ENCODE assay signal across 28 cellular contexts in genomic region chr5:135012033-135012588, GRCh38. TPM values are rescaled to one million over a fixed set of nuclear protein-coding genes. Genes with fewer than 3 reads are reported as not detected.
DNase-seq lines count a peak whose midpoint lies in the region; ATAC-seq and TF ChIP-seq lines count a peak whose summit lies in the region.
"Had no signal": no experiment of that assay in that cellular context is flagged by ENCODE, and none has a peak within 500 bp of the region (broad histone marks: within the 10 kb centered on the region; RNA-seq: fewer than 3 reads in every experiment).

No MANE protein-coding gene starts in this region.

- H3K4me1 ChIP-seq in right atrium auricular region: peaks cover 0 to 11% of the 10 kb centered on the region in 2 donors
- peaks cover 25% of the 10 kb centered on the region for H3K4me1 ChIP-seq in left ventricle myocardium inferior
- H3K4me1 ChIP-seq in neuronal stem cell (ENCODE audit: control insufficient read depth in 2 of 2, insufficient read depth in 1 of 2, low read depth in 1 of 2, low read length in 2 of 2): peaks cover 0 to 1% of the 10 kb centered on the region in 2 donors
- no peaks in the 10 kb centered on the region for H3K4me1 ChIP-seq in upper lobe of right lung
- no peaks in the 10 kb centered on the region for H3K4me1 ChIP-seq in hepatocyte (ENCODE audit: insufficient read depth)
- H3K4me1 ChIP-seq: A549, SJCRH30 had no signal

- CTCF ChIA-PET in activated CD4-positive, alpha-beta T cell treated with anti-CD3 and anti-CD28 coated beads, Interleukin-2, amount 10 ng/mL, durations not matched to agents 7 days and 5 days (lab: Charles Lee): no interaction called here

- no peak overlapping the region for H3K4me3 Mint-ChIP-seq in glutamatergic neuron (ENCODE audit: unreplicated experiment)
- H3K4me3 Mint-ChIP-seq in activated CD4-positive, alpha-beta T cell treated with anti-CD3 and anti-CD28 coated beads, Interleukin-2, amount 10 ng/mL, durations not matched to agents 7 days and 5 days: no peak overlapping the region
- H3K4me3 Mint-ChIP-seq: CD4-positive, alpha-beta memory T cell had no signal

- WGBS in neuronal stem cell (ENCODE audit: extremely low coverage in 2 of 2, insufficient read length in 2 of 2, insufficient replicate concordance in 1 of 2), 2 donors: no CpG with 5 or more reads among the region's 2 CpGs
- 97% methylated on average over 2 of the region's 2 CpGs for WGBS in hepatocyte (ENCODE audit: low lambda C conversion rate, missing lambda C conversion rate)

- no peak overlapping the region for H3K23ac ChIP-seq in neuronal stem cell (ENCODE audit: low read depth, low read length, poor library complexity)

- no peaks in the 10 kb centered on the region for H3K79me2 ChIP-seq in hepatocyte

- no peak overlapping the region for H2BK12ac ChIP-seq in neuronal stem cell (ENCODE audit: low read length)

- H2BK15ac ChIP-seq in neuronal stem cell (ENCODE audit: low read length): no peak overlapping the region

- no peak overlapping the region for H3K18ac ChIP-seq in neuronal stem cell (ENCODE audit: low read length)

- no peak overlapping the region for H4K91ac ChIP-seq in neuronal stem cell (ENCODE audit: low read depth, low read length, poor library complexity)

- H3K9me3 ChIP-seq in right atrium auricular region (no peaks in the 10 kb centered on the region), left ventricle myocardium inferior (replicated peaks) (no peaks in the 10 kb centered on the region), neuronal stem cell (replicated peaks in 1 of 2; ENCODE audit: control insufficient read depth in 2 of 2, insufficient read depth in 1 of 2, low read depth in 1 of 2, low read length in 2 of 2) (no peaks in the 10 kb centered on the region), upper lobe of right lung (no peaks in the 10 kb centered on the region), hepatocyte (ENCODE audit: low read depth) (no peaks in the 10 kb centered on the region)
- H3K9me3 ChIP-seq: A549, MG63, SJCRH30 had no signal

- POLR2A ChIA-PET in activated CD4-positive, alpha-beta T cell treated with anti-CD3 and anti-CD28 coated beads, Interleukin-2, amount 10 ng/mL, durations not matched to agents 7 days and 5 days (lab: Charles Lee): no interaction called here

- H3K4me1 Mint-ChIP-seq in glutamatergic neuron (ENCODE audit: low read depth, unreplicated experiment): peaks cover 9% of the 10 kb centered on the region
- H3K4me1 Mint-ChIP-seq in activated CD4-positive, alpha-beta T cell treated with anti-CD3 and anti-CD28 coated beads, Interleukin-2, amount 10 ng/mL, durations not matched to agents 7 days and 5 days: no peaks in the 10 kb centered on the region
- H3K4me1 Mint-ChIP-seq: CD4-positive, alpha-beta memory T cell had no signal

- H2BK120ac ChIP-seq in neuronal stem cell (ENCODE audit: low read depth, low read length): no peak overlapping the region

- no peak overlapping the region for H3K4me3 ChIP-seq in right atrium auricular region
- H3K4me3 ChIP-seq in left ventricle myocardium inferior: no peak overlapping the region
- no peak overlapping the region for H3K4me3 ChIP-seq in neuronal stem cell (ENCODE audit: low read length in 2 of 2)
- no peak overlapping the region for H3K4me3 ChIP-seq in upper lobe of right lung
- H3K4me3 ChIP-seq in hepatocyte: no peak overlapping the region
- H3K4me3 ChIP-seq: A549, MG63, PC-9, SJCRH30 had no signal

- H3K27me3 ChIP-seq in right atrium auricular region (no peaks in the 10 kb centered on the region), left ventricle myocardium inferior (ENCODE audit: low read depth) (no peaks in the 10 kb centered on the region), neuronal stem cell (ENCODE audit: control insufficient read depth in 3 of 3, insufficient read depth in 3 of 3, low read depth in 1 of 3, low read length in 3 of 3) (peaks cover 0 to 14% (median 0%) of the 10 kb centered on the region in 3 experiments), upper lobe of right lung (no peaks in the 10 kb centered on the region), hepatocyte (no peaks in the 10 kb centered on the region)
- H3K27me3 ChIP-seq: MG63, SJCRH30 had no signal

- ATAC-seq in upper lobe of right lung (no peak), GM19452 (IDR thresholded peaks at IDR 0.05; ENCODE audit: unreplicated experiment) (no peak)
- ATAC-seq: HCT116 had no signal

- H2AK5ac ChIP-seq in neuronal stem cell (ENCODE audit: low read depth, low read length): no peak overlapping the region

- no peaks in the 10 kb centered on the region for H3K36me3 ChIP-seq in right atrium auricular region
- no peaks in the 10 kb centered on the region for H3K36me3 ChIP-seq in left ventricle myocardium inferior
- H3K36me3 ChIP-seq in neuronal stem cell (replicated peaks in 1 of 2; ENCODE audit: control insufficient read depth in 2 of 2, insufficient read depth in 2 of 2, low read length in 2 of 2): no peaks in the 10 kb centered on the region
- no peaks in the 10 kb centered on the region for H3K36me3 ChIP-seq in upper lobe of right lung
- H3K36me3 ChIP-seq in hepatocyte (replicated peaks; ENCODE audit: insufficient read depth, low read depth): no peaks in the 10 kb centered on the region
- H3K36me3 ChIP-seq: SJCRH30 had no signal

- no peak overlapping the region for H2BK5ac ChIP-seq in neuronal stem cell (ENCODE audit: low read length)

- peaks cover 1% of the 10 kb centered on the region for H3K9me3 Mint-ChIP-seq in glutamatergic neuron (ENCODE audit: unreplicated experiment)
- no peaks in the 10 kb centered on the region for H3K9me3 Mint-ChIP-seq in activated CD4-positive, alpha-beta T cell treated with anti-CD3 and anti-CD28 coated beads, Interleukin-2, amount 10 ng/mL, durations not matched to agents 7 days and 5 days
- H3K9me3 Mint-ChIP-seq: CD4-positive, alpha-beta memory T cell had no signal

- no peak overlapping the region for H3K4me2 ChIP-seq in neuronal stem cell (ENCODE audit: insufficient read depth, low read length, poor library complexity, severe bottlenecking)
- H3K4me2 ChIP-seq in hepatocyte: no peak overlapping the region
- H3K4me2 ChIP-seq: A549, PC-9 had no signal

- no peaks in the 10 kb centered on the region for H3K79me1 ChIP-seq in neuronal stem cell (ENCODE audit: low read depth, low read length)

- H3K9ac ChIP-seq in neuronal stem cell (ENCODE audit: low read depth, low read length, poor library complexity): peak overlapping the region; percentile 39

- H3K4ac ChIP-seq in neuronal stem cell (ENCODE audit: low read length): no peak overlapping the region

- H2AFZ ChIP-seq in neuronal stem cell (ENCODE audit: low read length) (no peak overlapping the region), hepatocyte (no peak overlapping the region)
- H2AFZ ChIP-seq: PC-9 had no signal

- no peak overlapping the region for H4K8ac ChIP-seq in neuronal stem cell (ENCODE audit: low read depth, low read length)

- H3K9me2 ChIP-seq in hepatocyte (replicated peaks; ENCODE audit: insufficient read depth): no peaks in the 10 kb centered on the region

- DNase-seq in right atrium auricular region (ENCODE audit: low spot score): peak; percentile 43
- DNase-seq in left ventricle myocardium inferior: no peak
- peak; percentile 3 for DNase-seq in glutamatergic neuron
- no peak for DNase-seq in neuronal stem cell (ENCODE audit: low spot score)
- peak; percentile 30 for DNase-seq in upper lobe of right lung
- DNase-seq in activated CD4-positive, alpha-beta T cell treated with anti-CD3 and anti-CD28 coated beads, Interleukin-2, amount 10 ng/mL, durations not matched to agents 7 days and 5 days: no peak
- no peak for DNase-seq in hepatocyte (ENCODE audit: low spot score)
- DNase-seq: C1 segment of cervical spinal cord; CD4-positive, alpha-beta memory T cell; COR-L47; DMS 273 treated with DMSO at 0.1 percent for 48 hours; DMS79; EL; GDM1; IMR-90; KG1; MG63; NCI-H2029; NCI-H446; NCI-H524 treated with DMSO at 0.1 percent for 48 hours; PC-9; SJCRH30 had no signal

- H4K20me1 ChIP-seq in hepatocyte (ENCODE audit: insufficient read depth, poor library complexity, severe bottlenecking): no peaks in the 10 kb centered on the region

- no peak overlapping the region for H3K14ac ChIP-seq in neuronal stem cell (ENCODE audit: low read length)

- intact Hi-C loops in left ventricle myocardium inferior (cut with micrococcal nuclease) (no loop called here), upper lobe of right lung (cut with DNase I) (no loop called here)

- peaks cover 2% of the 10 kb centered on the region for H3K36me3 Mint-ChIP-seq in glutamatergic neuron (ENCODE audit: unreplicated experiment)
- no peaks in the 10 kb centered on the region for H3K36me3 Mint-ChIP-seq in activated CD4-positive, alpha-beta T cell treated with anti-CD3 and anti-CD28 coated beads, Interleukin-2, amount 10 ng/mL, durations not matched to agents 7 days and 5 days (ENCODE audit: low read depth)

- H3K27me3 Mint-ChIP-seq in glutamatergic neuron (ENCODE audit: unreplicated experiment): peaks cover 3% of the 10 kb centered on the region
- no peaks in the 10 kb centered on the region for H3K27me3 Mint-ChIP-seq in activated CD4-positive, alpha-beta T cell treated with anti-CD3 and anti-CD28 coated beads, Interleukin-2, amount 10 ng/mL, durations not matched to agents 7 days and 5 days
- H3K27me3 Mint-ChIP-seq: CD4-positive, alpha-beta memory T cell had no signal

- TF ChIP-seq CTCF in right atrium auricular region (IDR thresholded peaks at IDR 0.05) (no peak), left ventricle myocardium inferior (IDR thresholded peaks at IDR 0.05; ENCODE audit: borderline replicate concordance) (no peak), glutamatergic neuron (IDR thresholded peaks at IDR 0.05; ENCODE audit: partially characterized antibody, unreplicated experiment) (no peak), upper lobe of right lung (IDR thresholded peaks at IDR 0.05) (no peak), hepatocyte (IDR thresholded peaks at IDR 0.05; ENCODE audit: poor library complexity) (no peak)

- H3K27ac ChIP-seq in right atrium auricular region (no peak overlapping the region), left ventricle myocardium inferior (replicated peaks) (no peak overlapping the region), neuronal stem cell (replicated peaks; ENCODE audit: low read length) (no peak overlapping the region), upper lobe of right lung (no peak overlapping the region), hepatocyte (no peak overlapping the region)
- H3K27ac ChIP-seq: A549, PC-9, SJCRH30 had no signal

- no peak overlapping the region for H3K27ac Mint-ChIP-seq in glutamatergic neuron (ENCODE audit: unreplicated experiment)
- H3K27ac Mint-ChIP-seq in activated CD4-positive, alpha-beta T cell treated with anti-CD3 and anti-CD28 coated beads, Interleukin-2, amount 10 ng/mL, durations not matched to agents 7 days and 5 days: no peak overlapping the region
- H3K27ac Mint-ChIP-seq: CD4-positive, alpha-beta memory T cell had no signal

RNA-seq across cellular contexts. Expression of gene PITX1, which starts 21.9 kb away (rescaled TPM):
- total RNA-seq in right atrium auricular region (not detected), left ventricle myocardium inferior (not detected), glutamatergic neuron (ENCODE audit: unreplicated experiment) (0.76 TPM), upper lobe of right lung (not detected), hepatocyte (62.9 and 64.9 TPM in 2 replicates)
- polyA plus RNA-seq in neuronal stem cell (2013, experiment 1 of 2): 0.17 TPM
- 0.14 TPM for polyA plus RNA-seq in neuronal stem cell (2013, experiment 2 of 2)
- not detected for total RNA-seq in activated CD4-positive, alpha-beta T cell treated with anti-CD3 and anti-CD28 coated beads, Interleukin-2, amount 10 ng/mL, durations not matched to agents 7 days and 5 days
- polyA plus RNA-seq in hepatocyte: 141 and 156 TPM in 2 replicates
- total RNA-seq: CD4-positive, alpha-beta memory T cell; H1; Right ventricle myocardium inferior; RPMI7951 had no signal
- polyA plus RNA-seq: CD4-positive, alpha-beta memory T cell had no signal

RNA-seq across cellular contexts. Expression of gene CATSPER3, which starts 44.4 kb away (rescaled TPM):
- total RNA-seq in right atrium auricular region (under 1 TPM; 0.39 to 0.44 TPM), left ventricle myocardium inferior (0.49 TPM), glutamatergic neuron (ENCODE audit: unreplicated experiment) (0.54 TPM), upper lobe of right lung (0.87 TPM), hepatocyte (not detected in 2 replicates)
- polyA plus RNA-seq in neuronal stem cell (2013, experiment 1 of 2): 0.08 TPM
- polyA plus RNA-seq in neuronal stem cell (2013, experiment 2 of 2): 0.07 TPM
- 1 to 10 TPM; 1.2 to 1.4 TPM for total RNA-seq in activated CD4-positive, alpha-beta T cell treated with anti-CD3 and anti-CD28 coated beads, Interleukin-2, amount 10 ng/mL, durations not matched to agents 7 days and 5 days
- 0.59 and 1.2 TPM in 2 replicates for polyA plus RNA-seq in hepatocyte
- total RNA-seq: H1, RPMI7951, SJCRH30 had no signal

Comparison
In these comparisons a context has a peak if more than half of its experiments do, and no peak if none do; other contexts are left out.
1. DNase-seq: peak in right atrium auricular region (single experiment), glutamatergic neuron (single experiment) and upper lobe of right lung (single experiment); none in left ventricle myocardium inferior (single experiment), neuronal stem cell (single experiment), activated CD4-positive, alpha-beta T cell treated with anti-CD3 and anti-CD28 coated beads, Interleukin-2, amount 10 ng/mL, durations not matched to agents 7 days and 5 days (single experiment) and hepatocyte (single experiment).
2. RNA of gene PITX1, which starts 21.9 kb away (total RNA-seq): 62.9 to 64.9 TPM in hepatocyte; 0.76 TPM in glutamatergic neuron (single experiment), not detected in activated CD4-positive, alpha-beta T cell treated with anti-CD3 and anti-CD28 coated beads, Interleukin-2, amount 10 ng/mL, durations not matched to agents 7 days and 5 days, not detected in right atrium auricular region, not detected in left ventricle myocardium inferior (single experiment) and not detected in upper lobe of right lung (single experiment); every median in the first group is over 10 times any median in the second.